In the genomic region with DNA sequence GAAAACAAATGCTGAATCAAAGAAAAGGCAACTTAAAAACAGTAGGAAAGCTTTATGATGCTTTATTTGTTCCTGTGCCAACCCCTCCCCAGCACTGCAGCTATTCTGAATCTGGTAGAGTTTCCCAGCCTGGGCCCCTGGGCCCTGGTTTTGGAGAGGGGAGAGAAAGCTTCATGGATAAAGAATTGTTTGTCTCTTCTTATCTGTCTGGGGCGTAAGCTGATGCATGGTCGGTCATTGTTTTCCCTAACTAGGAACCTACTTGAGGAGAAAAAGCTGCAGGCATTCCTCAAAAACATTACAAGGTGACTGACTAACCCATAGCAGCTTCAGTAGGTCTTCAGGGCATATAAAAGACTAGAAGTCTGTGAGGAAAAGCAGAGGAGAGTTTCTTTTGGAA, we compare ENCODE assay signal across 14 cellular contexts.
"Had no signal": no experiment of that assay in that cellular context is flagged by ENCODE, and none has a peak within 500 bp of the region (broad histone marks: within the 10 kb centered on the region; RNA-seq: fewer than 3 reads in every experiment).

No MANE protein-coding gene starts in this region.

- H3K27me3 Mint-ChIP-seq: activated naive CD8-positive, alpha-beta T cell treated with anti-CD3 and anti-CD28 coated beads, Interleukin-2, amount 10 ng/mL, durations not matched to agents 7 days and 5 days; effector memory CD8-positive, alpha-beta T cell had no signal

- H3K4me1 Mint-ChIP-seq: activated naive CD8-positive, alpha-beta T cell treated with anti-CD3 and anti-CD28 coated beads, Interleukin-2, amount 10 ng/mL, durations not matched to agents 7 days and 5 days; natural killer cell had no signal

- H3K4me3 Mint-ChIP-seq: activated naive CD8-positive, alpha-beta T cell treated with anti-CD3 and anti-CD28 coated beads, Interleukin-2, amount 10 ng/mL, durations not matched to agents 7 days and 5 days; activated T-helper 1 cell treated with anti-CD3 and anti-CD28 coated beads, Interleukin-12 subunit alpha, Interleukin-12 subunit beta, Interleukin-2, Interleukin-4 antibody, amounts not matched to agents 30 ng/mL and 10 ng/mL and 1 ng/mL, durations not matched to agents 14 hours and 24 hours and 36 hours; effector memory CD8-positive, alpha-beta T cell; natural killer cell had no signal

- DNase-seq: activated naive CD8-positive, alpha-beta T cell treated with anti-CD3 and anti-CD28 coated beads, Interleukin-2, amount 10 ng/mL, durations not matched to agents 7 days and 5 days; brain microvascular endothelial cell; cortex of kidney; effector memory CD8-positive, alpha-beta T cell; heart left ventricle; natural killer cell; psoas muscle; right lobe of liver; stimulated activated naive CD8-positive, alpha-beta T cell treated with anti-CD3 and anti-CD28 coated beads, Interleukin-15, Interleukin-2, amounts not matched to agents 100 U/mL and 50 U/mL, for 24 hours; transverse colon had no signal

- H3K4me3 ChIP-seq: heart left ventricle, psoas muscle, right lobe of liver, transverse colon had no signal

- H3K27me3 ChIP-seq: brain microvascular endothelial cell, heart left ventricle, right lobe of liver, transverse colon had no signal

- ATAC-seq: activated CD4-positive, CD25-positive, alpha-beta regulatory T cell treated with anti-CD3 and anti-CD28 coated beads, Interleukin-2, amount 50 U/mL, for 24 hours; effector memory CD8-positive, alpha-beta T cell; heart left ventricle; left lobe of liver; natural killer cell; psoas muscle; right lobe of liver; stimulated activated naive CD8-positive, alpha-beta T cell treated with anti-CD3 and anti-CD28 coated beads, Interleukin-15, Interleukin-2, amounts not matched to agents 100 U/mL and 50 U/mL, for 24 hours had no signal

- H3K27ac Mint-ChIP-seq: activated naive CD8-positive, alpha-beta T cell treated with anti-CD3 and anti-CD28 coated beads, Interleukin-2, amount 10 ng/mL, durations not matched to agents 7 days and 5 days; activated T-helper 1 cell treated with anti-CD3 and anti-CD28 coated beads, Interleukin-12 subunit alpha, Interleukin-12 subunit beta, Interleukin-2, Interleukin-4 antibody, amounts not matched to agents 30 ng/mL and 10 ng/mL and 1 ng/mL, durations not matched to agents 14 hours and 24 hours and 36 hours; effector memory CD8-positive, alpha-beta T cell; natural killer cell had no signal

- H3K9me3 ChIP-seq: psoas muscle, right lobe of liver, transverse colon had no signal

- H3K4me1 ChIP-seq: heart left ventricle, psoas muscle, right lobe of liver, transverse colon had no signal

- H3K36me3 Mint-ChIP-seq: activated naive CD8-positive, alpha-beta T cell treated with anti-CD3 and anti-CD28 coated beads, Interleukin-2, amount 10 ng/mL, durations not matched to agents 7 days and 5 days; natural killer cell had no signal

- H3K36me3 ChIP-seq: brain microvascular endothelial cell, heart left ventricle, right lobe of liver, transverse colon had no signal

- H3K27ac ChIP-seq: brain microvascular endothelial cell, epithelial cell of prostate, heart left ventricle, psoas muscle, right lobe of liver, transverse colon had no signal
